Comparison of ENCODE assay signal across 1 cellular context in the genomic region with DNA sequence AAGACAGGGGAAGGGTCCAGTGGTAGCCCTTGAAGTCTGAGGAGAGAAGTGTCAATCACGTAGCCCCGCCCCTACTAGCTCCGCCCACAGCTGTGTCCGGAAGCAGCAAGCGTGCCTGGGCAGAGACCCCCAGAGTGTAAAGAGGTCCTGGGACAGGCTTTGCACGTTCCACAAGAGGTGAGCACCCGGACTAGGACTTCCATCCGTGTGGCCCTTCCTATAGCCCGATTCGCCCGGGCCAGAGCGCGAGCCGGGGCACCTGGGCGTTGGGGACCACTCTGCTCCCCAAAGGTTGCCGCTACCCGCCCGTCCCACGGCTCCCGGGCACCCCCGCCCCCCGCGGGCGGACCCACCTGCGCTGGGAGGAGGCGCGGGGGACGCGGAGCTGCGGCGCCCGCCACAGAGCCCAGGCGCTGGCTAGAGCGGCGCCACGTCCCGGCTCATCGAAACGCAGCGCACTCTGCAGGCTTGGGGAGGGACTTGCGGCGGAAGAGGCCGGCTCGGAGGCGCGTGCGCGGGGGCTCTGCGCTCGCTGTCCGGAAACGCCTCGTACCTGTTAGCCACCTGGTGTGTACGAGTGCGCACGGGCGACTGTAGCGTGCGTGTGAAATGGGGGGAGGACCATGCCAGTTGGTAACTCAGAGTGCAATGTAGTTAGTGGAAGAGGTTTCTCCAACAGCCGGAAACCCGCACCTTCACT.
A peak's percentile ranks its signal among the peaks of the same experiment; 100 is the strongest.
TF ChIP-seq lines count a peak whose summit lies in the region.

A gene with protein sequence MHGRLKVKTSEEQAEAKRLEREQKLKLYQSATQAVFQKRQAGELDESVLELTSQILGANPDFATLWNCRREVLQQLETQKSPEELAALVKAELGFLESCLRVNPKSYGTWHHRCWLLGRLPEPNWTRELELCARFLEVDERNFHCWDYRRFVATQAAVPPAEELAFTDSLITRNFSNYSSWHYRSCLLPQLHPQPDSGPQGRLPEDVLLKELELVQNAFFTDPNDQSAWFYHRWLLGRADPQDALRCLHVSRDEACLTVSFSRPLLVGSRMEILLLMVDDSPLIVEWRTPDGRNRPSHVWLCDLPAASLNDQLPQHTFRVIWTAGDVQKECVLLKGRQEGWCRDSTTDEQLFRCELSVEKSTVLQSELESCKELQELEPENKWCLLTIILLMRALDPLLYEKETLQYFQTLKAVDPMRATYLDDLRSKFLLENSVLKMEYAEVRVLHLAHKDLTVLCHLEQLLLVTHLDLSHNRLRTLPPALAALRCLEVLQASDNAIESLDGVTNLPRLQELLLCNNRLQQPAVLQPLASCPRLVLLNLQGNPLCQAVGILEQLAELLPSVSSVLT (minus strand): TSS at position 464 of the 700 bp plus-strand sequence. CDS start 482 bp downstream, outside the sequence.

TF ChIP-seq in IMR-90, 13 proteins besides CTCF, POLR2A, EP300 and RAD21:
- TF ChIP-seq BHLHE40 (IDR thresholded peaks at IDR 0.05; ENCODE audit: low read depth, low read length) (peak; percentile 38), CHD1 (IDR thresholded peaks at IDR 0.05; ENCODE audit: low read depth, low read length) (no peak), MAZ (IDR thresholded peaks at IDR 0.05; ENCODE audit: borderline replicate concordance, low read depth, low read length) (peak; percentile 67; the same call in 1 of the 2 replicates), SMC3 (IDR thresholded peaks at IDR 0.05; ENCODE audit: low read depth, low read length) (peak; percentile 37), MXI1 (IDR thresholded peaks at IDR 0.05; ENCODE audit: borderline replicate concordance, low read depth, low read length) (peak; percentile 71; the same call in 1 of the 2 replicates), FOS (IDR thresholded peaks at IDR 0.05; ENCODE audit: low read depth, low read length) (no peak)
- TF ChIP-seq, protein P1, sequence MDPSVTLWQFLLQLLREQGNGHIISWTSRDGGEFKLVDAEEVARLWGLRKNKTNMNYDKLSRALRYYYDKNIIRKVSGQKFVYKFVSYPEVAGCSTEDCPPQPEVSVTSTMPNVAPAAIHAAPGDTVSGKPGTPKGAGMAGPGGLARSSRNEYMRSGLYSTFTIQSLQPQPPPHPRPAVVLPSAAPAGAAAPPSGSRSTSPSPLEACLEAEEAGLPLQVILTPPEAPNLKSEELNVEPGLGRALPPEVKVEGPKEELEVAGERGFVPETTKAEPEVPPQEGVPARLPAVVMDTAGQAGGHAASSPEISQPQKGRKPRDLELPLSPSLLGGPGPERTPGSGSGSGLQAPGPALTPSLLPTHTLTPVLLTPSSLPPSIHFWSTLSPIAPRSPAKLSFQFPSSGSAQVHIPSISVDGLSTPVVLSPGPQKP (IDR thresholded peaks at IDR 0.05; ENCODE audit: borderline replicate concordance, low read depth, low read length) = no peak
- TF ChIP-seq, protein P2, sequence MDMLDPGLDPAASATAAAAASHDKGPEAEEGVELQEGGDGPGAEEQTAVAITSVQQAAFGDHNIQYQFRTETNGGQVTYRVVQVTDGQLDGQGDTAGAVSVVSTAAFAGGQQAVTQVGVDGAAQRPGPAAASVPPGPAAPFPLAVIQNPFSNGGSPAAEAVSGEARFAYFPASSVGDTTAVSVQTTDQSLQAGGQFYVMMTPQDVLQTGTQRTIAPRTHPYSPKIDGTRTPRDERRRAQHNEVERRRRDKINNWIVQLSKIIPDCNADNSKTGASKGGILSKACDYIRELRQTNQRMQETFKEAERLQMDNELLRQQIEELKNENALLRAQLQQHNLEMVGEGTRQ (IDR thresholded peaks at IDR 0.05; ENCODE audit: low read depth, low read length) = peak; percentile 1; the same call in 1 of the 2 replicates
